In genomic region chr7:100595188-100595587, GRCh38 we compare ENCODE assay signal across 3 cellular contexts.
TF ChIP-seq lines count a peak whose summit lies in the region.

No MANE protein-coding gene starts in this region.

TF ChIP-seq in HEK293, 187 proteins besides CTCF, POLR2A, EP300 and RAD21:
- TF ChIP-seq ZBTB10 (tag by site-specific recombination; IDR thresholded peaks at IDR 0.05) (no peak), ZNF223 (tag by site-specific recombination; IDR thresholded peaks at IDR 0.05) (no peak), ZNF549 (tag by site-specific recombination; IDR thresholded peaks at IDR 0.05) (no peak), ZNF121 (tag by site-specific recombination; IDR thresholded peaks at IDR 0.05) (peak; percentile 56; the same call in 1 of the 2 replicates), ZNF76 (tag by site-specific recombination; IDR thresholded peaks at IDR 0.05; ENCODE audit: borderline replicate concordance, low read depth) (no peak), ZSCAN16 (tag by site-specific recombination; IDR thresholded peaks at IDR 0.05) (no peak), ZNF138 (tag by site-specific recombination; IDR thresholded peaks at IDR 0.05; ENCODE audit: borderline replicate concordance) (no peak), ZNF610 (tag by site-specific recombination; IDR thresholded peaks at IDR 0.05; ENCODE audit: borderline replicate concordance) (no peak)

TF ChIP-seq in WTC11, 78 proteins besides CTCF, POLR2A, EP300 and RAD21:
- TF ChIP-seq ZNF512 (CRISPR knock-in tag; IDR thresholded peaks at IDR 0.05; ENCODE audit: borderline replicate concordance) (no peak), ZNF317 (CRISPR knock-in tag; IDR thresholded peaks at IDR 0.05; ENCODE audit: borderline replicate concordance, low read depth) (no peak), ATF1 (CRISPR knock-in tag; IDR thresholded peaks at IDR 0.05) (no peak), JUN (CRISPR knock-in tag; IDR thresholded peaks at IDR 0.05) (no peak), ETV6 (CRISPR knock-in tag; IDR thresholded peaks at IDR 0.05) (no peak), ZNF121 (CRISPR knock-in tag; IDR thresholded peaks at IDR 0.05) (peak; percentile 77; the same call in 1 of the 2 replicates)
TF ChIP-seq in WTC11: peak in this region for 1.

TF ChIP-seq in HepG2, 621 proteins besides CTCF, POLR2A, EP300 and RAD21:
- TF ChIP-seq ZSCAN29 (CRISPR knock-in tag; conservative IDR thresholded peaks at IDR 0.05) (no peak), RFX5 (IDR thresholded peaks at IDR 0.05; ENCODE audit: low read depth, low read length) (no peak), SRSF9 (IDR thresholded peaks at IDR 0.05; ENCODE audit: borderline replicate concordance, insufficient read depth, low read depth, low read length, poor library complexity, severe bottlenecking) (no peak), ARNTL (CRISPR knock-in tag; IDR thresholded peaks at IDR 0.05) (no peak)
